14 cellular contexts compared by ENCODE assay signal in the genomic region with DNA sequence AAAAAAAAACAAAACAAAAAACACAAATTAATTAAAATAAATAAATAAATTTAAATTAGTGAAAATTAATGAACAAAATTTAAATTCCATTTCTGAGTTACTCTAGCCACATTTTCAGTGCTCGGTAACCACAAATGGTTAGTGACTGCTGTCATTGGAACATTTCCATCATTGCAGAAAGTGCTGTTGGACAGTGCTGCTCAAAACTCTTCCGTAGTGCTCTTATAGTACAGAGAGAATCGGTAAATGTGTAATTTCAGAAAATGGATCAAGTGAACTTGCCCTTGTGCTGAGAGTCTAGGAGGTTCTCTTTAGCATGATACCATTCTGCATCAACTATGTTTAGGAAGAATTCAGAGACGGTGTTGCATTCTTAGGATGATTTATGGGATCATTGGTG.
"Had no signal": no experiment of that assay in that cellular context is flagged by ENCODE, and none has a peak within 500 bp of the region (broad histone marks: within the 10 kb centered on the region; RNA-seq: fewer than 3 reads in every experiment).

No MANE protein-coding gene starts in this region.

- ATAC-seq: gastrocnemius medialis; heart left ventricle; psoas muscle; right lobe of liver; stimulated activated naive CD8-positive, alpha-beta T cell treated with anti-CD3 and anti-CD28 coated beads, Interleukin-15, Interleukin-2, amounts not matched to agents 100 U/mL and 50 U/mL, for 24 hours had no signal

- H3K4me3 ChIP-seq: gastrocnemius medialis, heart left ventricle, psoas muscle, right lobe of liver had no signal

- H3K27ac ChIP-seq: epithelial cell of prostate, heart left ventricle, psoas muscle, right lobe of liver had no signal

- H3K36me3 ChIP-seq: gastrocnemius medialis, heart left ventricle, right lobe of liver had no signal

- H3K27me3 ChIP-seq: gastrocnemius medialis, heart left ventricle, right lobe of liver had no signal

- H3K27ac Mint-ChIP-seq: activated naive CD8-positive, alpha-beta T cell treated with anti-CD3 and anti-CD28 coated beads, Interleukin-2, amount 10 ng/mL, durations not matched to agents 7 days and 5 days; type B pancreatic cell had no signal

- DNase-seq: activated CD4-positive, alpha-beta T cell treated with anti-CD3 and anti-CD28 coated beads, Interleukin-2, amount 50 U/mL, for 4 hours; activated CD8-positive, alpha-beta memory T cell treated with anti-CD3 and anti-CD28 coated beads, Interleukin-2, amount 50 U/mL, for 4 hours; activated naive CD8-positive, alpha-beta T cell treated with anti-CD3 and anti-CD28 coated beads, Interleukin-2, amount 10 ng/mL, durations not matched to agents 7 days and 5 days; aorta; gastrocnemius medialis; heart left ventricle; mesendoderm; nephron progenitor cell; psoas muscle; right lobe of liver; stimulated activated naive CD8-positive, alpha-beta T cell treated with anti-CD3 and anti-CD28 coated beads, Interleukin-15, Interleukin-2, amounts not matched to agents 100 U/mL and 50 U/mL, for 24 hours; SW 1271 had no signal

- H3K9me3 ChIP-seq: gastrocnemius medialis had no signal

- H3K27me3 Mint-ChIP-seq: activated naive CD8-positive, alpha-beta T cell treated with anti-CD3 and anti-CD28 coated beads, Interleukin-2, amount 10 ng/mL, durations not matched to agents 7 days and 5 days; type B pancreatic cell had no signal

- H3K4me3 Mint-ChIP-seq: activated naive CD8-positive, alpha-beta T cell treated with anti-CD3 and anti-CD28 coated beads, Interleukin-2, amount 10 ng/mL, durations not matched to agents 7 days and 5 days; nephron progenitor cell; type B pancreatic cell had no signal
